Comparison of ENCODE assay signal across 16 cellular contexts in the genomic region with DNA sequence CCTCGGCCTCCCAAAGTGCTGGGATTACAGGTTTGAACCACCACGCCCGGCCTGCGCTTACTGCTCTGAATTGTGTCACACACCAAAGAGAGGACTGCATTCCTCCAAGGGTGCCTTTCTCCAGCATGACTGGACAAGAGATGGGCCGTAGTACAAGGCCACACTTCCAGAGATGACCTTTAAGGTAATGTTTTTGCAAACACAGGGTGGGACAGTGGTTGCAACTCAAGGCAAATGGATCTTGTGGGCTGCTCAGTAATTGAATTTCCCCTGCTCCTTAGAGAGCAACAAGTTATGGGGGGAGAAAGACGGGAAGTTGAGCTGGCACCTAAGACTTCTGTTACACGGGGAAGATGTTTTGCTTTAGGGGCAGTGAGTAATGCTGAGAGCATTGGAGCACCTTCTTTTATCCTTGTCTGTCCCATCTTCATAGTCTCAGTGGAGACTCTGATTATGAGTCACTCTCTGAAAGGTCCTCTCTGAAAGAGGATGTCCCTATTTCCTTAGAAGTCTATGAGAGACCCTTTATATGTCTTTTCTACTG.
DNase-seq lines count a peak whose midpoint lies in the region; ATAC-seq, FAIRE-seq and TF ChIP-seq lines count a peak whose summit lies in the region.
"Had no signal": no experiment of that assay in that cellular context is flagged by ENCODE, and none has a peak within 500 bp of the region (broad histone marks: within the 10 kb centered on the region; RNA-seq: fewer than 3 reads in every experiment).

No MANE protein-coding gene starts in this region.

- peak overlapping the region; percentile 45 to 75; a peak in 3 of 4 replicates for H4K8ac ChIP-seq in IMR-90 (ENCODE audit: low read depth in 2 of 2, low read length in 2 of 2)

- H3K4me2 ChIP-seq in IMR-90 (ENCODE audit: low read depth, low read length) (peak overlapping the region; percentile 31; the same call in 1 of the 2 replicates), mammary epithelial cell (ENCODE audit: insufficient read depth, low read depth, low read length) (peak overlapping the region; percentile 43)

- peaks cover 8% of the 10 kb centered on the region for H3K4me1 ChIP-seq in IMR-90 (ENCODE audit: control insufficient read depth, insufficient read depth, low read length)
- peaks cover 61% of the 10 kb centered on the region for H3K4me1 ChIP-seq in mammary epithelial cell (ENCODE audit: insufficient read depth, low read length)
- peaks cover 16% of the 10 kb centered on the region for H3K4me1 ChIP-seq in left ventricle myocardium inferior

- no peak for TF ChIP-seq RAD21 in IMR-90 (IDR thresholded peaks at IDR 0.05; ENCODE audit: low read length)

- WGBS in IMR-90 (ENCODE audit: extremely low coverage in 2 of 2, insufficient read length in 1 of 2), 2 experiments, result no CpG with 5 or more reads among the region's 7 CpGs
- WGBS in mammary epithelial cell (ENCODE audit: low coverage, missing lambda C conversion rate), result 0% methylated on average over 7 of the region's 7 CpGs

- H2BK5ac ChIP-seq in IMR-90 (ENCODE audit: low read depth, low read length, poor library complexity, severe bottlenecking), result peak overlapping the region; percentile 93

- POLR2A ChIA-PET in IMR-90 (lab: Charles Lee; ENCODE audit: unreplicated experiment), result interaction anchor here (0.6 kb wide), 1 partner anchor 9 kb away, joined by 3 read pairs; no protein-coding TSS in a partner anchor

- H3K9me3 ChIP-seq in IMR-90 (ENCODE audit: control insufficient read depth, insufficient read depth, low read length) (no peaks in the 10 kb centered on the region), mammary epithelial cell (replicated peaks; ENCODE audit: insufficient read depth, low read length) (no peaks in the 10 kb centered on the region), left ventricle myocardium inferior (replicated peaks) (peaks cover 6% of the 10 kb centered on the region)

- peak overlapping the region; percentile 77 for H2AFZ ChIP-seq in IMR-90 (replicated peaks; ENCODE audit: low read length, poor library complexity)
- H2AFZ ChIP-seq in mammary epithelial cell (ENCODE audit: low read depth, low read length), result peak overlapping the region; percentile 11

- H2BK15ac ChIP-seq in IMR-90 (ENCODE audit: low read depth, low read length), result peak overlapping the region; percentile 85; the same call in 1 of the 3 replicates

- H3K9me1 ChIP-seq in IMR-90 (ENCODE audit: insufficient read depth, low read length), result peaks cover 21% of the 10 kb centered on the region

- no peak overlapping the region for H3K56ac ChIP-seq in IMR-90 (ENCODE audit: extremely low read depth, insufficient read depth, low read length)

- no peak overlapping the region for H4K5ac ChIP-seq in IMR-90 (ENCODE audit: low read depth, low read length)

- peak overlapping the region; percentile 42 for H3K27ac ChIP-seq in IMR-90 (ENCODE audit: insufficient read depth, low read length)
- H3K27ac ChIP-seq in mammary epithelial cell (ENCODE audit: insufficient read depth, low read depth, low read length), result peak overlapping the region; percentile 97
- no peak overlapping the region for H3K27ac ChIP-seq in left ventricle myocardium inferior (replicated peaks)
- H3K27ac ChIP-seq: C4-2B, HL-60 had no signal

- H3K14ac ChIP-seq in IMR-90 (replicated peaks; ENCODE audit: low read depth, low read length), result peak overlapping the region; percentile 88

- H3K27me3 ChIP-seq in IMR-90 (ENCODE audit: control insufficient read depth, insufficient read depth, low read length) (no peaks in the 10 kb centered on the region), mammary epithelial cell (ENCODE audit: insufficient read depth, low read length) (no peaks in the 10 kb centered on the region), left ventricle myocardium inferior (ENCODE audit: low read depth) (no peaks in the 10 kb centered on the region)

- peaks cover 0 to 12% of the 10 kb centered on the region in 2 experiments; a peak in 2 of 4 replicates for H3K79me1 ChIP-seq in IMR-90 (ENCODE audit: low read depth in 1 of 2, low read length in 2 of 2)

- CTCF ChIA-PET in IMR-90 (lab: Yijun Ruan, JAX), result no interaction called here
- CTCF ChIA-PET in mammary epithelial cell (lab: Charles Lee; ENCODE audit: low non-redundant PET), result no interaction called here

- no peaks in the 10 kb centered on the region for H4K20me1 ChIP-seq in IMR-90 (ENCODE audit: insufficient read depth, low read length)
- H4K20me1 ChIP-seq in mammary epithelial cell (ENCODE audit: insufficient read depth, low read length), result no peaks in the 10 kb centered on the region

- peak overlapping the region; percentile 87 for H4K91ac ChIP-seq in IMR-90 (ENCODE audit: insufficient read depth, low read depth, low read length)

- TF ChIP-seq CTCF in IMR-90 (conservative IDR thresholded peaks at IDR 0.05; ENCODE audit: low read depth, low read length) (no peak), mammary epithelial cell (conservative IDR thresholded peaks at IDR 0.05 in 1 of 2, IDR thresholded peaks at IDR 0.05 in 1 of 2; ENCODE audit: extremely low read depth in 1 of 2, insufficient read depth in 1 of 2, low read depth in 1 of 2, low read length in 2 of 2) (no peak), left ventricle myocardium inferior (IDR thresholded peaks at IDR 0.05; ENCODE audit: borderline replicate concordance) (no peak)

- H3K4ac ChIP-seq in IMR-90 (ENCODE audit: low read depth, low read length), result peak overlapping the region; percentile 92

- ATAC-seq in IMR-90 (ENCODE audit: low read depth) (peak; percentile 75), left lobe of liver (no peak)
- ATAC-seq: stimulated activated naive CD8-positive, alpha-beta T cell treated with anti-CD3 and anti-CD28 coated beads, Interleukin-15, amount 100 ng/mL, for 72 hours had no signal

- peak overlapping the region; percentile 22; the same call in 1 of the 2 replicates for H3K18ac ChIP-seq in IMR-90 (ENCODE audit: low read depth, low read length)

- peak overlapping the region; percentile 96 for H2BK120ac ChIP-seq in IMR-90 (ENCODE audit: low read depth, low read length)

- H3K4me3 ChIP-seq in IMR-90 (ENCODE audit: insufficient read depth, low read depth, low read length) (no peak overlapping the region), mammary epithelial cell (replicated peaks in 1 of 3; ENCODE audit: insufficient read depth in 1 of 3, low read depth in 2 of 3, low read length in 3 of 3) (no peak overlapping the region), left ventricle myocardium inferior (no peak overlapping the region)

- H3K79me2 ChIP-seq in mammary epithelial cell (ENCODE audit: insufficient read depth, low read length), result no peaks in the 10 kb centered on the region

- no peak for FAIRE-seq in GM12891 (lab: Jason Lieb, UNC)
- FAIRE-seq: frontal cortex had no signal

- H2BK20ac ChIP-seq in IMR-90 (ENCODE audit: low read depth, low read length), result peak overlapping the region; percentile 98

- dilution Hi-C loops in IMR-90 (cut with HindIII; ENCODE audit: low sequenced_read_pairs, unreplicated experiment) (no loop called here), mammary epithelial cell (cut with HindIII; ENCODE audit: low sequenced_read_pairs) (no loop called here)

- H3K9ac ChIP-seq in IMR-90 (ENCODE audit: low read depth, low read length) (no peak overlapping the region), mammary epithelial cell (ENCODE audit: insufficient read depth, low read length) (peak overlapping the region; percentile 43)

- H2AK9ac ChIP-seq in IMR-90 (replicated peaks; ENCODE audit: low read depth, low read length, poor library complexity), result peak overlapping the region; percentile 76

- DNase-seq in Caki2 (ENCODE audit: low read depth), result peak; percentile 69
- peak; percentile 82 for DNase-seq in IMR-90
- DNase-seq in mammary epithelial cell, result peak; percentile 95
- peak; percentile 30 for DNase-seq in kidney glomerular epithelial cell (lab: John Stamatoyannopoulos, UW)
- no peak for DNase-seq in GM12891 (ENCODE audit: insufficient read length, low spot score)
- no peak for DNase-seq in superior temporal gyrus (ENCODE audit: extremely low spot score)
- DNase-seq in left ventricle myocardium inferior, result no peak
- DNase-seq in left lobe of liver (ENCODE audit: low spot score), result no peak
- DNase-seq: activated CD8-positive, alpha-beta memory T cell treated with anti-CD3 and anti-CD28 coated beads for 24 hours; activated naive CD4-positive, alpha-beta T cell treated with anti-CD3 and anti-CD28 coated beads for 36 hours; naive B cell; stimulated activated CD4-positive, alpha-beta T cell treated with anti-CD3 and anti-CD28 coated beads, Interleukin-4, amount 100 ng/mL, for 24 hours; stimulated activated naive CD8-positive, alpha-beta T cell treated with anti-CD3 and anti-CD28 coated beads, Interleukin-15, amount 100 ng/mL, for 72 hours had no signal

- peak overlapping the region; percentile 79 for H3K23ac ChIP-seq in IMR-90 (ENCODE audit: low read depth, low read length)

- BruUV-seq in IMR-90 (replicated peaks; lab: Mats Ljungman, UMichigan) (no TSS peak), mammary epithelial cell (replicated peaks; lab: Mats Ljungman, UMichigan) (no TSS peak)

- in situ Hi-C loops in Caki2 (cut with HindIII; ENCODE audit: low pct_unique_long_range_greater_than_20kb, low sequenced_read_pairs), result no loop called here
- in situ Hi-C loops in IMR-90 (cut with MboI; ENCODE audit: low sequenced_read_pairs), result no loop called here
- in situ Hi-C loops in mammary epithelial cell (cut with MboI; ENCODE audit: low sequenced_read_pairs in 2 of 2), result loop anchor here in 1 of 2 donors (5.0 kb wide), 1 partner anchor 53 kb away; no protein-coding TSS in a partner anchor

- H2AK5ac ChIP-seq in IMR-90 (ENCODE audit: low read depth, low read length), result peak overlapping the region; percentile 93; the same call in 1 of the 2 replicates

- TF ChIP-seq POLR2A in IMR-90 (IDR thresholded peaks at IDR 0.05; ENCODE audit: low read depth, low read length) (no peak), GM12891 (IDR thresholded peaks at IDR 0.05; ENCODE audit: low read depth, low read length) (no peak)

- intact Hi-C loops in IMR-90 (cut with micrococcal nuclease) (no loop called here), mammary epithelial cell (cut with micrococcal nuclease) (loop anchor here (5.0 kb wide), 2 partner anchors 92 to 103 kb away; a partner anchor contains a TSS), left ventricle myocardium inferior (cut with micrococcal nuclease) (no loop called here)

- no peaks in the 10 kb centered on the region for H3K36me3 ChIP-seq in IMR-90 (ENCODE audit: control insufficient read depth, insufficient read depth, low read length)
- no peaks in the 10 kb centered on the region for H3K36me3 ChIP-seq in mammary epithelial cell (ENCODE audit: insufficient read depth, low read length)
- H3K36me3 ChIP-seq in left ventricle myocardium inferior, result no peaks in the 10 kb centered on the region

TF ChIP-seq in IMR-90, 13 proteins besides CTCF, POLR2A, EP300 and RAD21 (continues in another document):
- TF ChIP-seq BHLHE40 (IDR thresholded peaks at IDR 0.05; ENCODE audit: low read depth, low read length) (no peak), MXI1 (IDR thresholded peaks at IDR 0.05; ENCODE audit: borderline replicate concordance, low read depth, low read length) (no peak)

TF ChIP-seq in GM12891, 5 proteins besides CTCF, POLR2A, EP300 and RAD21 (continues in another document):
- TF ChIP-seq POU2F2 (IDR thresholded peaks at IDR 0.05; ENCODE audit: low read depth, low read length), result no peak
- no peak for TF ChIP-seq POLR2AphosphoS5 (IDR thresholded peaks at IDR 0.05; ENCODE audit: low read depth, low read length)
- no peak for TF ChIP-seq TAF1 (IDR thresholded peaks at IDR 0.05; ENCODE audit: low read depth, low read length)

Comparison
In these comparisons a context has a peak if more than half of its experiments do, and no peak if none do; other contexts are left out.
1. DNase-seq: peak in Caki2 (single experiment), IMR-90 (single experiment), mammary epithelial cell (single experiment) and kidney glomerular epithelial cell (single experiment); none in GM12891 (single experiment), superior temporal gyrus (single experiment), left ventricle myocardium inferior (single experiment) and left lobe of liver (single experiment).